In the genomic region with DNA sequence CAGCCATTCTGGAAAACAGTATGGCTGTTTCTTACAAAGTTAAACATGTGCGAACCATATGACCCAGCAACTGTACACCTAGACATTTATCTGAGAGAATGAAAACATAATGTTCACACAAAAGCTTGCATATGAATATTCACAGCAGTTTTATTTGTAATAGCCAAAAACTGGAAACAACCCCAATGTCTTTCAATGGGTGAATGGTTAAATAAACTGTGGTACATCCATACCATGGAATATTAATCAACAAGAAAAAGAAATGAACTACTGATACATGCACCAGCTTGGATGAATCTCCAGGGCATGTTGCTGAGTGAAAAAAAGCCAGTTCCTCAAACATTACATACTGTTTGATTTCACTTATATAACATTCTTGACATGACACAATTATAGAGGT, we compare ENCODE assay signal across 38 cellular contexts. TPM values are rescaled to one million over a fixed set of nuclear protein-coding genes. Genes with fewer than 3 reads are reported as not detected.
"Had no signal": no experiment of that assay in that cellular context is flagged by ENCODE, and none has a peak within 500 bp of the region (broad histone marks: within the 10 kb centered on the region; RNA-seq: fewer than 3 reads in every experiment).

No MANE protein-coding gene starts in this region.

- H3K4me1 ChIP-seq: adrenal gland, ascending aorta, body of pancreas, breast epithelium had no signal

- H3K27ac ChIP-seq: adrenal gland, ascending aorta, body of pancreas, brain microvascular endothelial cell, breast epithelium, cardiac muscle cell had no signal

- DNase-seq: activated effector memory CD4-positive, alpha-beta T cell treated with anti-CD3 and anti-CD28 coated beads, Interleukin-2, amount 50 U/mL, for 16 hours; activated effector memory CD4-positive, alpha-beta T cell treated with Interleukin-2 at 50 U/mL for 16 hours; activated gamma-delta T cell; activated gamma-delta T cell treated with Interleukin-2 at 50 U/mL for 16 hours; activated naive CD4-positive, alpha-beta T cell; activated naive CD4-positive, alpha-beta T cell treated with anti-CD3 and anti-CD28 coated beads for 36 hours; activated naive CD4-positive, alpha-beta T cell treated with anti-CD3 and anti-CD28 coated beads, Interleukin-2, amount 10 ng/mL, durations not matched to agents 7 days and 5 days; activated naive CD4-positive, alpha-beta T cell treated with anti-CD3 and anti-CD28 coated beads, Interleukin-2, amount 50 U/mL, for 16 hours; activated naive CD4-positive, alpha-beta T cell treated with Interleukin-2 at 50 U/mL for 16 hours; activated naive CD8-positive, alpha-beta T cell treated with anti-CD3 and anti-CD28 coated beads for 36 hours; activated naive CD8-positive, alpha-beta T cell treated with anti-CD3 and anti-CD28 coated beads, Interleukin-2, amount 10 ng/mL, durations not matched to agents 7 days and 5 days; activated naive CD8-positive, alpha-beta T cell treated with anti-CD3 and anti-CD28 coated beads, Interleukin-2, amount 50 U/mL, for 24 hours; activated T-cell treated with anti-CD3 and anti-CD28 coated beads, Interleukin-2, amount 50 U/mL, for 4 hours; activated T-cell treated with anti-CD3 and anti-CD28 coated beads, Interleukin-2, amount 50 U/mL, for 48 hours; activated T-cell treated with anti-CD3 and anti-CD28 coated beads, Interleukin-2, amount 50 U/mL, for 72 hours; adrenal gland; amniotic stem cell; amygdala; anterior cingulate cortex; aorta; body of pancreas; brain microvascular endothelial cell; caudate nucleus; central memory CD4-positive, alpha-beta T cell; cerebellar nuclear complex had no signal

- H3K27me3 ChIP-seq: adrenal gland, ascending aorta, body of pancreas, brain microvascular endothelial cell, breast epithelium, cardiac muscle cell had no signal

- H3K4me3 ChIP-seq: adrenal gland, ascending aorta, body of pancreas, breast epithelium, cardiac muscle cell had no signal

- H3K9me3 ChIP-seq: adrenal gland had no signal

- H3K4me1 Mint-ChIP-seq: activated naive CD4-positive, alpha-beta T cell treated with anti-CD3 and anti-CD28 coated beads, Interleukin-2, amount 10 ng/mL, durations not matched to agents 7 days and 5 days; activated naive CD4-positive, alpha-beta T cell treated with anti-CD3 and anti-CD28 coated beads, Interleukin-2, amount 50 U/mL, for 24 hours; activated naive CD8-positive, alpha-beta T cell treated with anti-CD3 and anti-CD28 coated beads for 36 hours; activated naive CD8-positive, alpha-beta T cell treated with anti-CD3 and anti-CD28 coated beads, Interleukin-2, amount 50 U/mL, for 24 hours; activated T-helper 17 cell treated with anti-CD3 and anti-CD28 coated beads, Interleukin-2, amount 50 U/mL, for 72 hours; brain; central memory CD8-positive, alpha-beta T cell had no signal

- H3K4me3 Mint-ChIP-seq: activated naive CD4-positive, alpha-beta T cell treated with anti-CD3 and anti-CD28 coated beads for 36 hours; activated naive CD4-positive, alpha-beta T cell treated with anti-CD3 and anti-CD28 coated beads, Interleukin-2, amount 10 ng/mL, durations not matched to agents 7 days and 5 days; activated naive CD4-positive, alpha-beta T cell treated with anti-CD3 and anti-CD28 coated beads, Interleukin-2, amount 50 U/mL, for 24 hours; activated naive CD8-positive, alpha-beta T cell; activated naive CD8-positive, alpha-beta T cell treated with anti-CD3 and anti-CD28 coated beads for 36 hours; activated naive CD8-positive, alpha-beta T cell treated with anti-CD3 and anti-CD28 coated beads, Interleukin-2, amount 10 ng/mL, durations not matched to agents 7 days and 5 days; activated naive CD8-positive, alpha-beta T cell treated with anti-CD3 and anti-CD28 coated beads, Interleukin-2, amount 50 U/mL, for 24 hours; activated T-cell treated with anti-CD3 and anti-CD28 coated beads, Interleukin-2, amount 50 U/mL, for 4 hours; activated T-cell treated with anti-CD3 and anti-CD28 coated beads, Interleukin-2, amount 50 U/mL, for 72 hours; activated T-helper 1 cell treated with anti-CD3 and anti-CD28 coated beads, Interleukin-12 subunit alpha, Interleukin-12 subunit beta, Interleukin-2, Interleukin-4 antibody, amounts not matched to agents 30 ng/mL and 10 ng/mL and 1 ng/mL, durations not matched to agents 14 hours and 24 hours and 36 hours; activated T-helper 17 cell treated with anti-CD3 and anti-CD28 coated beads, Interleukin-2, amount 50 U/mL, for 72 hours; brain; central memory CD8-positive, alpha-beta T cell had no signal

- H3K36me3 ChIP-seq: adrenal gland, ascending aorta, brain microvascular endothelial cell, breast epithelium, cardiac muscle cell had no signal

- H3K27ac Mint-ChIP-seq: activated naive CD4-positive, alpha-beta T cell treated with anti-CD3 and anti-CD28 coated beads for 36 hours; activated naive CD4-positive, alpha-beta T cell treated with anti-CD3 and anti-CD28 coated beads, Interleukin-2, amount 10 ng/mL, durations not matched to agents 7 days and 5 days; activated naive CD4-positive, alpha-beta T cell treated with anti-CD3 and anti-CD28 coated beads, Interleukin-2, amount 50 U/mL, for 24 hours; activated naive CD4-positive, alpha-beta T cell treated with anti-CD3 and anti-CD28 coated beads, Interleukin-2, amount 50 U/mL, for 72 hours; activated naive CD8-positive, alpha-beta T cell; activated naive CD8-positive, alpha-beta T cell treated with anti-CD3 and anti-CD28 coated beads for 36 hours; activated naive CD8-positive, alpha-beta T cell treated with anti-CD3 and anti-CD28 coated beads, Interleukin-2, amount 10 ng/mL, durations not matched to agents 7 days and 5 days; activated naive CD8-positive, alpha-beta T cell treated with anti-CD3 and anti-CD28 coated beads, Interleukin-2, amount 50 U/mL, for 24 hours; activated T-cell treated with anti-CD3 and anti-CD28 coated beads, Interleukin-2, amount 50 U/mL, for 72 hours; activated T-helper 1 cell treated with anti-CD3 and anti-CD28 coated beads, Interleukin-12 subunit alpha, Interleukin-12 subunit beta, Interleukin-2, Interleukin-4 antibody, amounts not matched to agents 30 ng/mL and 10 ng/mL and 1 ng/mL, durations not matched to agents 14 hours and 24 hours and 36 hours; activated T-helper 17 cell treated with anti-CD3 and anti-CD28 coated beads, Interleukin-2, amount 50 U/mL, for 72 hours; activated T-helper 2 cell treated with anti-CD3 and anti-CD28 coated beads, Interferon-gamma antibody, Interleukin-2, Interleukin-4, amounts not matched to agents 10 μg/mL and 5 μg/mL and 100 μg/mL, durations not matched to agents 14 hours and 24 hours and 36 hours; brain had no signal

- H3K36me3 Mint-ChIP-seq: activated naive CD4-positive, alpha-beta T cell treated with anti-CD3 and anti-CD28 coated beads, Interleukin-2, amount 10 ng/mL, durations not matched to agents 7 days and 5 days had no signal

- H3K27me3 Mint-ChIP-seq: activated naive CD4-positive, alpha-beta T cell treated with anti-CD3 and anti-CD28 coated beads, Interleukin-2, amount 50 U/mL, for 24 hours; activated naive CD8-positive, alpha-beta T cell; activated naive CD8-positive, alpha-beta T cell treated with anti-CD3 and anti-CD28 coated beads, Interleukin-2, amount 50 U/mL, for 24 hours; activated T-helper 17 cell treated with anti-CD3 and anti-CD28 coated beads, Interleukin-2, amount 50 U/mL, for 72 hours; central memory CD8-positive, alpha-beta T cell had no signal

- ATAC-seq: activated naive CD4-positive, alpha-beta T cell treated with anti-CD3 and anti-CD28 coated beads, Interleukin-2, amount 50 U/mL, for 72 hours; activated naive CD8-positive, alpha-beta T cell treated with anti-CD3 and anti-CD28 coated beads, Interleukin-2, amount 50 U/mL, for 24 hours; activated T-cell treated with anti-CD3 and anti-CD28 coated beads, Interleukin-2, amount 50 U/mL, for 4 hours; activated T-cell treated with anti-CD3 and anti-CD28 coated beads, Interleukin-2, amount 50 U/mL, for 72 hours; activated T-helper 17 cell treated with anti-CD3 and anti-CD28 coated beads, Interleukin-2, amount 50 U/mL, for 72 hours; body of pancreas had no signal

RNA-seq across cellular contexts. Expression of a gene that starts 37.3 kb away (rescaled TPM):
- total RNA-seq: activated naive CD4-positive, alpha-beta T cell treated with anti-CD3 and anti-CD28 coated beads for 36 hours; activated naive CD4-positive, alpha-beta T cell treated with anti-CD3 and anti-CD28 coated beads, Interleukin-2, amount 50 U/mL, for 72 hours; activated naive CD8-positive, alpha-beta T cell treated with anti-CD3 and anti-CD28 coated beads for 36 hours; activated naive CD8-positive, alpha-beta T cell treated with anti-CD3 and anti-CD28 coated beads, Interleukin-2, amount 10 ng/mL, durations not matched to agents 7 days and 5 days; activated T-cell treated with anti-CD3 and anti-CD28 coated beads, Interleukin-2, amount 50 U/mL, for 4 hours; activated T-cell treated with anti-CD3 and anti-CD28 coated beads, Interleukin-2, amount 50 U/mL, for 72 hours; activated T-helper 1 cell treated with anti-CD3 and anti-CD28 coated beads, Interleukin-12 subunit alpha, Interleukin-12 subunit beta, Interleukin-2, Interleukin-4 antibody, amounts not matched to agents 30 ng/mL and 10 ng/mL and 1 ng/mL, durations not matched to agents 14 hours and 24 hours and 36 hours; activated T-helper 17 cell treated with anti-CD3 and anti-CD28 coated beads, Interleukin-2, amount 50 U/mL, for 72 hours; activated T-helper 2 cell treated with anti-CD3 and anti-CD28 coated beads, Interferon-gamma antibody, Interleukin-2, Interleukin-4, amounts not matched to agents 10 μg/mL and 5 μg/mL and 100 μg/mL, durations not matched to agents 14 hours and 24 hours and 36 hours; ascending aorta; astrocyte; cardiac muscle cell; chondrocyte had no signal
- polyA plus RNA-seq: cardiac muscle cell had no signal
